9 cellular contexts compared by ENCODE assay signal in the genomic region with DNA sequence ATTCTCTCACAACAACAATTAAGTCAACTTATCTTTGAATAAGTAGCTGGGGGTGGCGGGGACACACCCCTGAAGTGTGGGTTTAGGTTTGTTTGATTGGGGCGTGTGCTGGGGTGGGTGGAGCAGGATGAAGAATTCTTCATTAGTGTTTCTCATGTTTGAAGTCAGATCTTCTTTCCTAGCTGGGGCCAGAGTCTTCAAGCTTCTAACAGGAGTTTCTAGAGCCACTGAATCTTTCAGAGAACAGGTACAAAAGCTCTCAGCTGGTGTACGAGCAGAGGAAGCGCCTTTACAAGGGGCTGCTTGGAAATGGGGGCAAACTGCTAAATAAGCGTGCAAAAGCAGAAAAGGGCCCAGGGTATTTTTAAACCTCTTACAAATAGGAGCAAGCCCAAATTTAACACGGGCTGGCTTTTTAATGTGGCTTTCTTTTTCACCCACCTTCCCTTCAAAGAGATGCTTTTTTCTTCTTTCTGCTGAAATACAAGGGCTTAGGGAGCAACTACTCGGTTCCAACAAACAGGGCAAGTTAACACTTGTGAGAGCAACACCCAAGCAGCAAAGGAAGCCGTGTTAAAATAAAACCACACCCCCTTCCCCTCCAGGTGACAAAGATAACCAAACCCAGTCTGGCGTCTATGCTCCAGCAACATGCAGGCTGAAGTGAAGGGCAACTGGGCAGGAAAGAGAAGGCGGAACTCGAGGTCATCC.
DNase-seq lines count a peak whose midpoint lies in the region; ATAC-seq lines count a peak whose summit lies in the region.
"Had no signal": no experiment of that assay in that cellular context is flagged by ENCODE, and none has a peak within 500 bp of the region (broad histone marks: within the 10 kb centered on the region; RNA-seq: fewer than 3 reads in every experiment).

No MANE protein-coding gene starts in this region.

- peak; percentile 16 for DNase-seq in activated CD4-positive, CD25-positive, alpha-beta regulatory T cell treated with anti-CD3 and anti-CD28 coated beads, Interleukin-2, amount 50 U/mL, for 16 hours (ENCODE audit: low read depth, low spot score)
- DNase-seq in activated CD4-positive, CD25-positive, alpha-beta regulatory T cell treated with anti-CD3 and anti-CD28 coated beads, Interleukin-2, amount 50 U/mL, for 72 hours: no peak
- DNase-seq in activated CD4-positive, alpha-beta T cell treated with anti-CD3 and anti-CD28 coated beads for 1 hour: peak; percentile 32
- DNase-seq in effector memory CD8-positive, alpha-beta T cell: peak; percentile 55 to 57 (median 56)
- DNase-seq in mucosa of gallbladder (ENCODE audit: low spot score) (no peak), midbrain (lab: John Stamatoyannopoulos, UW) (no peak)

- no peaks in the 10 kb centered on the region for H3K9me3 Mint-ChIP-seq in effector memory CD8-positive, alpha-beta T cell
- H3K9me3 Mint-ChIP-seq in stimulated activated naive CD8-positive, alpha-beta T cell treated with anti-CD3 and anti-CD28 coated beads, Interleukin-15, Interleukin-2, amounts not matched to agents 100 ng/mL and 50 ng/mL, for 24 hours: no peaks in the 10 kb centered on the region

- peak overlapping the region; percentile 91 to 96 for H3K27ac Mint-ChIP-seq in effector memory CD8-positive, alpha-beta T cell
- peak overlapping the region; percentile 81 for H3K27ac Mint-ChIP-seq in stimulated activated naive CD8-positive, alpha-beta T cell treated with anti-CD3 and anti-CD28 coated beads, Interleukin-15, Interleukin-2, amounts not matched to agents 100 ng/mL and 50 ng/mL, for 24 hours

- peak; percentile 66 for ATAC-seq in effector memory CD8-positive, alpha-beta T cell (replicated peaks)
- no peak for ATAC-seq in HG02970 (IDR thresholded peaks at IDR 0.05; ENCODE audit: low FRiP score, unreplicated experiment)
- ATAC-seq: A549 had no signal

- H3K36me3 Mint-ChIP-seq in effector memory CD8-positive, alpha-beta T cell (ENCODE audit: insufficient read depth): peaks cover 11% of the 10 kb centered on the region
- H3K36me3 Mint-ChIP-seq in stimulated activated naive CD8-positive, alpha-beta T cell treated with anti-CD3 and anti-CD28 coated beads, Interleukin-15, Interleukin-2, amounts not matched to agents 100 ng/mL and 50 ng/mL, for 24 hours (ENCODE audit: low read depth): peaks cover 5% of the 10 kb centered on the region

- H3K4me3 Mint-ChIP-seq in effector memory CD8-positive, alpha-beta T cell: peak overlapping the region; percentile 79 to 85
- peak overlapping the region; percentile 70 for H3K4me3 Mint-ChIP-seq in stimulated activated naive CD8-positive, alpha-beta T cell treated with anti-CD3 and anti-CD28 coated beads, Interleukin-15, Interleukin-2, amounts not matched to agents 100 ng/mL and 50 ng/mL, for 24 hours

- H3K27me3 Mint-ChIP-seq in effector memory CD8-positive, alpha-beta T cell: no peaks in the 10 kb centered on the region
- no peaks in the 10 kb centered on the region for H3K27me3 Mint-ChIP-seq in stimulated activated naive CD8-positive, alpha-beta T cell treated with anti-CD3 and anti-CD28 coated beads, Interleukin-15, Interleukin-2, amounts not matched to agents 100 ng/mL and 50 ng/mL, for 24 hours

- peaks cover 42 to 71% of the 10 kb centered on the region in 2 donors for H3K4me1 Mint-ChIP-seq in effector memory CD8-positive, alpha-beta T cell (ENCODE audit: low read depth in 2 of 2)
- peaks cover 88% of the 10 kb centered on the region for H3K4me1 Mint-ChIP-seq in stimulated activated naive CD8-positive, alpha-beta T cell treated with anti-CD3 and anti-CD28 coated beads, Interleukin-15, Interleukin-2, amounts not matched to agents 100 ng/mL and 50 ng/mL, for 24 hours (ENCODE audit: low read depth)

Comparison
In these comparisons a context has a peak if more than half of its experiments do, and no peak if none do; other contexts are left out.
1. DNase-seq: peak in activated CD4-positive, CD25-positive, alpha-beta regulatory T cell treated with anti-CD3 and anti-CD28 coated beads, Interleukin-2, amount 50 U/mL, for 16 hours (single experiment), activated CD4-positive, alpha-beta T cell treated with anti-CD3 and anti-CD28 coated beads for 1 hour (single experiment) and effector memory CD8-positive, alpha-beta T cell (3 of 3); none in activated CD4-positive, CD25-positive, alpha-beta regulatory T cell treated with anti-CD3 and anti-CD28 coated beads, Interleukin-2, amount 50 U/mL, for 72 hours (single experiment), mucosa of gallbladder (single experiment) and midbrain (single experiment).